ENCODE assay signal across 1 cellular context in the genomic region with DNA sequence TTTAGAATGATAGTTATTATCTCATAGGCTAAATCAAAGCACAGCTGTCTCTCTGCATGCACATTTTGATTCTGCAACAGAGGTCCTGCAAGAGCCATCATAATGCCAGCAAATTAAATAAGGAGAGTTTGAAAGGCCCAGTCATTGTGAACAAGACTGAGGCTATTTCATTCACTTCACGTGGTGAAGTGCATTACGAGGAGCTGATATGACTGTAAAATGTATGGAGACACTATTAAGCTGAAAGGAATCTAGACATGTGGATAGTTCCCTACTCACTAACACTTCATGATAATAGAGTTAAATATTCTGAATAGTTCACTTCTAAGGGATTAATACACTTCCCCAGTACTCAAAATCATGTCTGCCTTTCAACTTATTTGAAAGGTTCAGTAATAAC.
A peak's percentile ranks its signal among the peaks of the same experiment; 100 is the strongest.
TF ChIP-seq lines count a peak whose summit lies in the region.

No MANE protein-coding gene starts in this region.

TF ChIP-seq in IMR-90, 13 proteins besides CTCF, POLR2A, EP300 and RAD21 (continued from another document):
- TF ChIP-seq, protein P1, sequence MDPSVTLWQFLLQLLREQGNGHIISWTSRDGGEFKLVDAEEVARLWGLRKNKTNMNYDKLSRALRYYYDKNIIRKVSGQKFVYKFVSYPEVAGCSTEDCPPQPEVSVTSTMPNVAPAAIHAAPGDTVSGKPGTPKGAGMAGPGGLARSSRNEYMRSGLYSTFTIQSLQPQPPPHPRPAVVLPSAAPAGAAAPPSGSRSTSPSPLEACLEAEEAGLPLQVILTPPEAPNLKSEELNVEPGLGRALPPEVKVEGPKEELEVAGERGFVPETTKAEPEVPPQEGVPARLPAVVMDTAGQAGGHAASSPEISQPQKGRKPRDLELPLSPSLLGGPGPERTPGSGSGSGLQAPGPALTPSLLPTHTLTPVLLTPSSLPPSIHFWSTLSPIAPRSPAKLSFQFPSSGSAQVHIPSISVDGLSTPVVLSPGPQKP (IDR thresholded peaks at IDR 0.05; ENCODE audit: borderline replicate concordance, low read depth, low read length) = no peak
- TF ChIP-seq, protein P2, sequence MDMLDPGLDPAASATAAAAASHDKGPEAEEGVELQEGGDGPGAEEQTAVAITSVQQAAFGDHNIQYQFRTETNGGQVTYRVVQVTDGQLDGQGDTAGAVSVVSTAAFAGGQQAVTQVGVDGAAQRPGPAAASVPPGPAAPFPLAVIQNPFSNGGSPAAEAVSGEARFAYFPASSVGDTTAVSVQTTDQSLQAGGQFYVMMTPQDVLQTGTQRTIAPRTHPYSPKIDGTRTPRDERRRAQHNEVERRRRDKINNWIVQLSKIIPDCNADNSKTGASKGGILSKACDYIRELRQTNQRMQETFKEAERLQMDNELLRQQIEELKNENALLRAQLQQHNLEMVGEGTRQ (IDR thresholded peaks at IDR 0.05; ENCODE audit: low read depth, low read length) = peak; percentile 57; the same call in 1 of the 2 replicates
- TF ChIP-seq FOS (IDR thresholded peaks at IDR 0.05; ENCODE audit: low read depth, low read length) = no peak
- TF ChIP-seq CHD1 (IDR thresholded peaks at IDR 0.05; ENCODE audit: low read depth, low read length) = no peak
- no peak for TF ChIP-seq RFX5 (IDR thresholded peaks at IDR 0.05; ENCODE audit: low read depth, low read length)
- no peak for TF ChIP-seq RCOR1 (IDR thresholded peaks at IDR 0.05; ENCODE audit: insufficient replicate concordance, low read length)
- TF ChIP-seq BHLHE40 (IDR thresholded peaks at IDR 0.05; ENCODE audit: low read depth, low read length) = no peak
TF ChIP-seq in IMR-90: peak in this region for 2.
